Comparison of ENCODE assay signal across 1 cellular context in genomic region chr10:102309916-102310315, GRCh38.
TF ChIP-seq lines count a peak whose summit lies in the region.

No MANE protein-coding gene starts in this region.

TF ChIP-seq in HepG2, 621 proteins besides CTCF, POLR2A, EP300 and RAD21 (continued from another document):
- TF ChIP-seq, protein P1, sequence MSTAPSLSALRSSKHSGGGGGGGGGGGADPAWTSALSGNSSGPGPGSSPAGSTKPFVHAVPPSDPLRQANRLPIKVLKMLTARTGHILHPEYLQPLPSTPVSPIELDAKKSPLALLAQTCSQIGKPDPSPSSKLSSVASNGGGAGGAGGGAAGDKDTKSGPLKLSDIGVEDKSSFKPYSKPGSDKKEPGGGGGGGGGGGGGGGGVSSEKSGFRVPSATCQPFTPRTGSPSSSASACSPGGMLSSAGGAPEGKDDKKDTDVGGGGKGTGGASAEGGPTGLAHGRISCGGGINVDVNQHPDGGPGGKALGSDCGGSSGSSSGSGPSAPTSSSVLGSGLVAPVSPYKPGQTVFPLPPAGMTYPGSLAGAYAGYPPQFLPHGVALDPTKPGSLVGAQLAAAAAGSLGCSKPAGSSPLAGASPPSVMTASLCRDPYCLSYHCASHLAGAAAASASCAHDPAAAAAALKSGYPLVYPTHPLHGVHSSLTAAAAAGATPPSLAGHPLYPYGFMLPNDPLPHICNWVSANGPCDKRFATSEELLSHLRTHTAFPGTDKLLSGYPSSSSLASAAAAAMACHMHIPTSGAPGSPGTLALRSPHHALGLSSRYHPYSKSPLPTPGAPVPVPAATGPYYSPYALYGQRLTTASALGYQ (CRISPR knock-in tag; IDR thresholded peaks at IDR 0.05): no peak
- TF ChIP-seq CENPT (CRISPR knock-in tag; IDR thresholded peaks at IDR 0.05; ENCODE audit: low read depth) (no peak), ARNT (IDR thresholded peaks at IDR 0.05) (no peak), MAFK (conservative IDR thresholded peaks at IDR 0.05 in 1 of 2, IDR thresholded peaks at IDR 0.05 in 1 of 2; ENCODE audit: low read length in 2 of 2) (no peak)
